26 cellular contexts compared by ENCODE assay signal in genomic region chr3:155970406-155970805, GRCh38.
"Had no signal": no experiment of that assay in that cellular context is flagged by ENCODE, and none has a peak within 500 bp of the region (broad histone marks: within the 10 kb centered on the region; RNA-seq: fewer than 3 reads in every experiment).

No MANE protein-coding gene starts in this region.

- H3K4me3 ChIP-seq: adrenal gland, coronary artery, MG63, SK-N-MC had no signal

- H3K27ac ChIP-seq: adrenal gland, coronary artery, SK-N-MC, WERI-Rb-1 had no signal

- H3K4me1 ChIP-seq: adrenal gland had no signal

- FAIRE-seq: RCC 7860 had no signal

- H3K27me3 ChIP-seq: adrenal gland, MG63 had no signal

- H3K36me3 ChIP-seq: adrenal gland, MG63, WERI-Rb-1 had no signal

- H3K9me3 ChIP-seq: adrenal gland, MG63 had no signal

- ATAC-seq: activated CD4-positive, CD25-positive, alpha-beta regulatory T cell treated with anti-CD3 and anti-CD28 coated beads, Interleukin-2, amount 50 U/mL, for 24 hours; activated CD8-positive, alpha-beta T cell treated with anti-CD3 and anti-CD28 coated beads for 36 hours; activated T-cell treated with anti-CD3 and anti-CD28 coated beads, Interleukin-2, amount 50 U/mL, for 72 hours; PC-3; T-cell had no signal

- DNase-seq: activated CD4-positive, alpha-beta T cell treated with anti-CD3 and anti-CD28 coated beads for 4 hours; activated CD8-positive, alpha-beta memory T cell treated with anti-CD3 and anti-CD28 coated beads, Interleukin-2, amount 50 U/mL, for 4 hours; activated CD8-positive, alpha-beta T cell treated with anti-CD3 and anti-CD28 coated beads for 36 hours; activated gamma-delta T cell treated with Interleukin-2 at 50 U/mL for 16 hours; activated naive CD4-positive, alpha-beta T cell treated with anti-CD3 and anti-CD28 coated beads, Interleukin-2, amount 10 ng/mL, durations not matched to agents 7 days and 5 days; activated naive CD8-positive, alpha-beta T cell treated with anti-CD3 and anti-CD28 coated beads, Interleukin-2, amount 10 ng/mL, durations not matched to agents 7 days and 5 days; activated T-cell treated with anti-CD3 and anti-CD28 coated beads, Interleukin-2, amount 50 U/mL, for 72 hours; adrenal gland; anterior cingulate cortex; KG1; MG63; MV-4-11; NCI-H1092 treated with DMSO at 0.1 percent for 48 hours; NCI-H1417 treated with DMSO at 0.1 percent for 48 hours; NCI-H187; NCI-H526; PC-3; SIG-M5; T-cell; T-helper 2 cell; T1000; WERI-Rb-1 had no signal
